In the genomic region with DNA sequence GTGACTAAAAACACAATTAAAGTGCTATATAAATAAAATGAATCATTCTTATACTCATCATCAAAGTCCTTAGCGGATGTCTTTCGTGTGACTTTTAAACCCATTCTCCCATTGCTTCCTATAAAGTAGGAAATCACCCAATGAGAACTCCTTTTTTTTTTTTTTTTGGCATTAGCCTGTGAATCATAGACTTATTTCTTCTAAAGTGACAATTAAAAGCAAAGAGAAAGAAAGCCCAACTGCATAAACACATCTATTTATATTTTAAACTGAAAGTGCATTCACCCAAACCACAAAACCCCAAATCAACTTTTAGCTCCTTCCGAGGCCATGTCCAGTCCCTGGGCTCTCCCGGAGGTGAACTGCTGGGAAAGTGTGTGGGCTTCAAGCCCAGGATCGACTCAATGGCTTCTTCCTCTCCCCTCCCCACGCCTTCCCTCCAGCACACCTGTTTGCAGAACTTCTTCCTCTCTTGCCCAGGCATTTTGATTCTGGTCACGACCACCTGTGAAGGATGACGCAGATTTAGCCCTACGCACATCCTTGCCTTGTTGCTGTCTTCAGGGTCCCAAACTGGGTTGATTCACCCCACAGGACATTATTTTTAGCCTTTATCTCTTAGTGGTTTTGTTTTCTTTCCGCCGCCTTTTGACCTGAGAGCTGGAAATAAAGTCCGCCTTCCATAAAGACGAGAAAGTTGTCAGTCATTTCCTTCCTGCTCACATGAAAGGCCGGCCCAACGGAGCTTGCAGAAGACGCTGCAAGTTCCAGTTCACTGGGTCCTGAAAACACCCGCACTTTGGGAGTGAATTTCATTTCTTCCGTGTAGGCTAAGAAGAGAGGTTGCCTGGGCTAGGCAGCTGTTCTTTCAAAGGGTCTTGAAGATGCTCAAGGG, we compare ENCODE assay signal across 8 cellular contexts.
DNase-seq lines count a peak whose midpoint lies in the region; ATAC-seq lines count a peak whose summit lies in the region.

No MANE protein-coding gene starts in this region.

- DNase-seq in MV-4-11 (lab: John Stamatoyannopoulos, UW) (peak; percentile 34), immature natural killer cell (peak; percentile 49 to 55 (median 50)), AG08395 (ENCODE audit: low spot score) (no peak), NCI-H748 (lab: John Stamatoyannopoulos, UW; ENCODE audit: unreplicated experiment) (no peak), GOT3 (lab: John Stamatoyannopoulos, UW) (no peak), foreskin melanocyte (no peak)

- H3K4me3 Mint-ChIP-seq in immature natural killer cell, result peak overlapping the region; percentile 77 to 84 (median 78)

- no peaks in the 10 kb centered on the region for H3K36me3 Mint-ChIP-seq in immature natural killer cell

- peak overlapping the region; percentile 37 to 74 (median 50) for H3K27ac Mint-ChIP-seq in immature natural killer cell

- no peaks in the 10 kb centered on the region for H3K9me3 Mint-ChIP-seq in immature natural killer cell

- H3K27me3 Mint-ChIP-seq in immature natural killer cell (ENCODE audit: low read depth in 3 of 3), result peaks cover 8 to 13% (median 11%) of the 10 kb centered on the region in 3 donors

- H3K4me1 Mint-ChIP-seq in immature natural killer cell, result peaks cover 16 to 24% of the 10 kb centered on the region in 2 donors

- ATAC-seq in GM18519 (IDR thresholded peaks at IDR 0.05; ENCODE audit: low FRiP score, unreplicated experiment), result peak; percentile 64
- ATAC-seq in GM21825 (IDR thresholded peaks at IDR 0.05; ENCODE audit: unreplicated experiment), result peak; percentile 77

Comparison
In these comparisons a context has a peak if more than half of its experiments do, and no peak if none do; other contexts are left out.
1. DNase-seq: peak in MV-4-11 (single experiment) and immature natural killer cell (3 of 3); none in AG08395 (single experiment), NCI-H748 (single experiment), GOT3 (single experiment) and foreskin melanocyte (single experiment).